In genomic region chr5:81506900-81507588, GRCh38 we compare ENCODE assay signal across 9 cellular contexts.
DNase-seq lines count a peak whose midpoint lies in the region; ATAC-seq and TF ChIP-seq lines count a peak whose summit lies in the region.
"Had no signal": no experiment of that assay in that cellular context is flagged by ENCODE, and none has a peak within 500 bp of the region (broad histone marks: within the 10 kb centered on the region; RNA-seq: fewer than 3 reads in every experiment).

No MANE protein-coding gene starts in this region.

- H3K9me3 ChIP-seq in SK-N-MC (ENCODE audit: low read depth, low read length): no peaks in the 10 kb centered on the region

- peak; percentile 79 for TF ChIP-seq CTCF in CD14-positive monocyte (IDR thresholded peaks at IDR 0.05)

- no peak for TF ChIP-seq POLR2A in GM18505 (IDR thresholded peaks at IDR 0.05; ENCODE audit: borderline replicate concordance, extremely low read depth, insufficient read depth, insufficient read length)

- H3K36me3 ChIP-seq in SK-N-MC (ENCODE audit: insufficient read depth, low read length): no peaks in the 10 kb centered on the region

- intact Hi-C loops in CD14-positive monocyte (cut with micrococcal nuclease): loop anchor here (2.0 to 10.0 kb wide), 4 partner anchors 244 to 478 kb away; partner anchors contain the start of genes ATG10 (in 1 of the 2) and SSBP2 (in 1 of the 2)

- DNase-seq in CD14-positive monocyte (ENCODE audit: low spot score) (peak; percentile 73), NCI-H1048 (lab: John Stamatoyannopoulos, UW) (peak; percentile 36), SK-N-MC (ENCODE audit: low read depth, low spot score) (peak; percentile 73), kidney glomerular epithelial cell (lab: John Stamatoyannopoulos, UW) (peak; percentile 79), stromal cell of bone marrow (ENCODE audit: low read depth) (peak; percentile 82)
- DNase-seq in central memory CD8-positive, alpha-beta T cell (ENCODE audit: low spot score in 2 of 2): no peak

- peaks cover 0 to 6% (median 0%) of the 10 kb centered on the region in 7 donors for H3K9me3 Mint-ChIP-seq in CD14-positive monocyte
- H3K9me3 Mint-ChIP-seq in central memory CD8-positive, alpha-beta T cell: peaks cover 3% of the 10 kb centered on the region

- H3K36me3 Mint-ChIP-seq in CD14-positive monocyte: peaks cover 4 to 5% of the 10 kb centered on the region in 2 donors
- peaks cover 6% of the 10 kb centered on the region for H3K36me3 Mint-ChIP-seq in central memory CD8-positive, alpha-beta T cell (ENCODE audit: insufficient read depth)

- H3K27ac ChIP-seq in SK-N-MC: no peak overlapping the region

- peak; percentile 98 for ATAC-seq in GM18505 (IDR thresholded peaks at IDR 0.05; ENCODE audit: unreplicated experiment)
- peak; percentile 96 for ATAC-seq in HG02840 (IDR thresholded peaks at IDR 0.05; ENCODE audit: low FRiP score, unreplicated experiment)
- peak; percentile 73 for ATAC-seq in central memory CD8-positive, alpha-beta T cell (replicated peaks; ENCODE audit: extremely low read depth, poor library complexity, severe bottlenecking)

- no peak overlapping the region for H3K4me3 ChIP-seq in SK-N-MC

- peaks cover 10% of the 10 kb centered on the region for H3K4me1 Mint-ChIP-seq in CD14-positive monocyte
- no peaks in the 10 kb centered on the region for H3K4me1 Mint-ChIP-seq in central memory CD8-positive, alpha-beta T cell

- H3K9ac ChIP-seq in SK-N-MC (ENCODE audit: insufficient read length): no peak overlapping the region

- H3K27me3 Mint-ChIP-seq in CD14-positive monocyte (ENCODE audit: low read depth in 3 of 3): no peaks in the 10 kb centered on the region
- H3K27me3 Mint-ChIP-seq in central memory CD8-positive, alpha-beta T cell: no peaks in the 10 kb centered on the region
- H3K27me3 Mint-ChIP-seq: activated naive CD4-positive, alpha-beta T cell treated with anti-CD3 and anti-CD28 coated beads, Interleukin-2, amount 50 U/mL, for 24 hours had no signal

- H3K4me3 Mint-ChIP-seq in CD14-positive monocyte: no peak overlapping the region
- H3K4me3 Mint-ChIP-seq in central memory CD8-positive, alpha-beta T cell: no peak overlapping the region
- H3K4me3 Mint-ChIP-seq: activated naive CD4-positive, alpha-beta T cell treated with anti-CD3 and anti-CD28 coated beads, Interleukin-2, amount 50 U/mL, for 24 hours had no signal

- H3K27ac Mint-ChIP-seq in CD14-positive monocyte: no peak overlapping the region
- H3K27ac Mint-ChIP-seq in central memory CD8-positive, alpha-beta T cell (ENCODE audit: low read depth): no peak overlapping the region
- H3K27ac Mint-ChIP-seq: activated naive CD4-positive, alpha-beta T cell treated with anti-CD3 and anti-CD28 coated beads, Interleukin-2, amount 50 U/mL, for 24 hours had no signal

Comparison
In these comparisons a context has a peak if more than half of its experiments do, and no peak if none do; other contexts are left out.
1. DNase-seq: peak in CD14-positive monocyte (single experiment), NCI-H1048 (single experiment), SK-N-MC (single experiment), kidney glomerular epithelial cell (single experiment) and stromal cell of bone marrow (single experiment); none in central memory CD8-positive, alpha-beta T cell (0 of 2).
2. Peak in every context shown above with its lines, with median percentiles within 50 percentile points of each other: ATAC-seq.